In genomic region chr11:2674681-2675131, GRCh38 we compare ENCODE assay signal across 18 cellular contexts. TPM values are rescaled to one million over a fixed set of nuclear protein-coding genes. Genes with fewer than 3 reads are reported as not detected.
DNase-seq lines count a peak whose midpoint lies in the region; TF ChIP-seq lines count a peak whose summit lies in the region.
"Had no signal": no experiment of that assay in that cellular context is flagged by ENCODE, and none has a peak within 500 bp of the region (broad histone marks: within the 10 kb centered on the region; RNA-seq: fewer than 3 reads in every experiment).

No MANE protein-coding gene starts in this region.

- peak; percentile 73 for DNase-seq in SK-N-SH
- DNase-seq in esophagus muscularis mucosa (ENCODE audit: extremely low spot score): no peak
- peak; percentile 27 for DNase-seq in stomach
- DNase-seq in NCI-H2081 treated with DMSO at 0.1 percent for 48 hours (lab: John Stamatoyannopoulos, UW): no peak
- DNase-seq in GM20000 (ENCODE audit: low spot score): no peak
- no peak for DNase-seq in T-helper 2 cell
- DNase-seq in NCI-H2227 (lab: John Stamatoyannopoulos, UW; ENCODE audit: unreplicated experiment): no peak
- DNase-seq: activated CD4-positive, CD25-positive, alpha-beta regulatory T cell treated with anti-CD3 and anti-CD28 coated beads, Interleukin-2, amount 50 U/mL, for 72 hours; mesenchymal stem cell; NCI-H1436 treated with DMSO at 0.1 percent for 48 hours; NCI-H446 treated with DMSO at 0.1 percent for 48 hours; occipital lobe; stimulated activated CD4-positive, alpha-beta T cell treated with anti-CD3 and anti-CD28 coated beads, Interleukin-15, amount 100 ng/mL, for 24 hours; stimulated activated naive CD8-positive, alpha-beta T cell treated with anti-CD3 and anti-CD28 coated beads, Interleukin-15, amount 100 ng/mL, for 72 hours had no signal

- intact Hi-C loops in esophagus muscularis mucosa (cut with DNase I): no loop called here
- intact Hi-C loops in stomach (cut with DNase I; ENCODE audit: low total_unique reads): no loop called here

- no peak overlapping the region for H3K4me3 Mint-ChIP-seq in nephron
- H3K4me3 Mint-ChIP-seq: B cell; stimulated activated naive CD8-positive, alpha-beta T cell treated with anti-CD3 and anti-CD28 coated beads, Interleukin-15, amount 100 ng/mL, for 72 hours; T-helper 2 cell treated with Interferon-gamma antibody and Interleukin-4, amounts not matched to agents 5 μg/mL and 100 μg/mL, for 36 hours had no signal

- no peak overlapping the region for H2AFZ ChIP-seq in SK-N-SH (ENCODE audit: low read depth)

- H3K27me3 ChIP-seq in SK-N-SH (ENCODE audit: insufficient read depth) (no peaks in the 10 kb centered on the region), esophagus muscularis mucosa (no peaks in the 10 kb centered on the region), stomach (no peaks in the 10 kb centered on the region)

- H3K4me2 ChIP-seq in SK-N-SH: no peak overlapping the region

- no peak overlapping the region for H3K9ac ChIP-seq in SK-N-SH

- no peaks in the 10 kb centered on the region for H3K27me3 Mint-ChIP-seq in nephron (ENCODE audit: low read depth)
- H3K27me3 Mint-ChIP-seq: B cell; stimulated activated naive CD8-positive, alpha-beta T cell treated with anti-CD3 and anti-CD28 coated beads, Interleukin-15, amount 100 ng/mL, for 72 hours had no signal

- H3K4me1 ChIP-seq in SK-N-SH (ENCODE audit: control insufficient read depth in 1 of 2, insufficient read depth in 2 of 2, low read depth in 1 of 2, low read length in 1 of 2) (peaks cover 0 to 66% of the 10 kb centered on the region in 2 experiments; a peak in 2 of 4 replicates), esophagus muscularis mucosa (peaks cover 24 to 40% (median 28%) of the 10 kb centered on the region in 4 donors), stomach (peaks cover 13 to 47% (median 28%) of the 10 kb centered on the region in 4 donors)

- H3K27ac Mint-ChIP-seq in nephron: peak overlapping the region; percentile 27 to 87 (median 51)
- H3K27ac Mint-ChIP-seq: activated naive CD4-positive, alpha-beta T cell treated with anti-CD3 and anti-CD28 coated beads, Interleukin-2, amount 50 U/mL, for 72 hours; B cell; T-helper 2 cell treated with Interferon-gamma antibody and Interleukin-4, amounts not matched to agents 5 μg/mL and 100 μg/mL, for 36 hours had no signal

- 0 out of 2 replicates have a peak, but pooled peaks cover 3% of the 10 kb centered on the region for H4K20me1 ChIP-seq in SK-N-SH (ENCODE audit: insufficient read depth)

- peaks cover 26% of the 10 kb centered on the region for H3K36me3 Mint-ChIP-seq in nephron (ENCODE audit: low read depth)
- H3K36me3 Mint-ChIP-seq: activated naive CD4-positive, alpha-beta T cell treated with anti-CD3 and anti-CD28 coated beads, Interleukin-2, amount 50 U/mL, for 72 hours had no signal

- 0 out of 2 replicates have a peak, but pooled peaks have one; percentile 3 for TF ChIP-seq RAD21 in SK-N-SH (IDR thresholded peaks at IDR 0.05; ENCODE audit: low read length)

- H3K9me2 ChIP-seq in SK-N-SH: no peaks in the 10 kb centered on the region

- POLR2A ChIA-PET in SK-N-SH (lab: Yijun Ruan, JAX): interaction anchor here (0.6 to 2.2 kb wide), 4 partner anchors 10 to 211 kb away, joined by 4 to 9 read pairs (median 4); partner anchors contain the start of genes CDKN1C and KCNQ1OT1

- H3K36me3 ChIP-seq in SK-N-SH (replicated peaks in 1 of 2; ENCODE audit: control insufficient read depth in 1 of 2, insufficient read depth in 2 of 2, low read length in 1 of 2) (no peaks in the 10 kb centered on the region), esophagus muscularis mucosa (no peaks in the 10 kb centered on the region), stomach (peaks cover 0 to 7% (median 3%) of the 10 kb centered on the region in 4 donors)

- no peaks in the 10 kb centered on the region for H3F3A ChIP-seq in SK-N-SH (replicated peaks; ENCODE audit: insufficient read depth)

- TF ChIP-seq POLR2A in esophagus muscularis mucosa (IDR thresholded peaks at IDR 0.05; ENCODE audit: low read depth) (no peak), stomach (IDR thresholded peaks at IDR 0.05) (no peak)

- CTCF ChIA-PET in SK-N-SH (lab: Yijun Ruan, JAX): interaction anchor here (1.1 to 9.2 kb wide), 4 partner anchors 103 to 213 kb away, joined by 4 to 64 read pairs (median 6); no protein-coding TSS in a partner anchor

- peaks cover 74% of the 10 kb centered on the region for H3K4me1 Mint-ChIP-seq in nephron
- H3K4me1 Mint-ChIP-seq: stimulated activated naive CD8-positive, alpha-beta T cell treated with anti-CD3 and anti-CD28 coated beads, Interleukin-15, amount 100 ng/mL, for 72 hours had no signal

- peak overlapping the region in 1 of 2 experiments; percentile 89; a peak in 2 of 4 replicates for H3K27ac ChIP-seq in SK-N-SH (ENCODE audit: low read depth in 2 of 2, low read length in 1 of 2)
- H3K27ac ChIP-seq in esophagus muscularis mucosa (replicated peaks in 1 of 4): peak overlapping the region in 3 of 4 donors; percentile 44 to 55 (median 53)
- H3K27ac ChIP-seq in stomach: peak overlapping the region in 4 of 5 donors; percentile 37 to 77 (median 44)

- 61% methylated on average over 8 of the region's 8 CpGs for WGBS in SK-N-SH (ENCODE audit: low lambda C conversion rate)
- WGBS in esophagus muscularis mucosa: 50% methylated on average over 8 of the region's 8 CpGs
- 29 to 49% (median 42%) methylated on average over 8 of the region's 8 CpGs for WGBS in stomach, 5 donors

- no peaks in the 10 kb centered on the region for H3K9me3 Mint-ChIP-seq in nephron
- H3K9me3 Mint-ChIP-seq: activated naive CD4-positive, alpha-beta T cell treated with anti-CD3 and anti-CD28 coated beads, Interleukin-2, amount 50 U/mL, for 72 hours; stimulated activated naive CD8-positive, alpha-beta T cell treated with anti-CD3 and anti-CD28 coated beads, Interleukin-15, amount 100 ng/mL, for 72 hours; T-helper 2 cell treated with Interferon-gamma antibody and Interleukin-4, amounts not matched to agents 5 μg/mL and 100 μg/mL, for 36 hours had no signal

- no peak for TF ChIP-seq CTCF in SK-N-SH (IDR thresholded peaks at IDR 0.05)
- TF ChIP-seq CTCF in esophagus muscularis mucosa (IDR thresholded peaks at IDR 0.05): no peak
- no peak for TF ChIP-seq CTCF in nephron (IDR thresholded peaks at IDR 0.05; ENCODE audit: unreplicated experiment in 3 of 3)
- no peak for TF ChIP-seq CTCF in stomach (IDR thresholded peaks at IDR 0.05)
- no peak for TF ChIP-seq CTCF in GM20000 (IDR thresholded peaks at IDR 0.05; ENCODE audit: extremely low read depth, missing control alignments)

- H3K4me3 ChIP-seq in SK-N-SH (ENCODE audit: low read depth in 2 of 2, low read length in 1 of 2): no peak overlapping the region
- no peak overlapping the region for H3K4me3 ChIP-seq in esophagus muscularis mucosa
- H3K4me3 ChIP-seq in stomach: no peak overlapping the region

- H3K9me3 ChIP-seq in SK-N-SH (no peaks in the 10 kb centered on the region), esophagus muscularis mucosa (no peaks in the 10 kb centered on the region), stomach (no peaks in the 10 kb centered on the region)

- H3K79me2 ChIP-seq in SK-N-SH (ENCODE audit: insufficient read depth): peaks cover 8% of the 10 kb centered on the region

- TF ChIP-seq EP300 in SK-N-SH (IDR thresholded peaks at IDR 0.05; ENCODE audit: borderline replicate concordance in 1 of 2, low read depth in 1 of 2, low read length in 1 of 2) (no peak), esophagus muscularis mucosa (IDR thresholded peaks at IDR 0.05) (no peak), stomach (IDR thresholded peaks at IDR 0.05) (no peak)

TF ChIP-seq in SK-N-SH, 30 proteins besides CTCF, POLR2A, EP300 and RAD21:
- TF ChIP-seq MXI1 (IDR thresholded peaks at IDR 0.05; ENCODE audit: low read depth, low read length) (no peak), NRF1 (IDR thresholded peaks at IDR 0.05; ENCODE audit: low read depth, low read length) (no peak), SMC3 (IDR thresholded peaks at IDR 0.05; ENCODE audit: low read depth, low read length) (no peak), RCOR1 (IDR thresholded peaks at IDR 0.05; ENCODE audit: low read length) (0 out of 2 replicates have a peak, but pooled peaks have one; percentile 23), POLR2AphosphoS5 (IDR thresholded peaks at IDR 0.05; ENCODE audit: low read depth, low read length) (no peak), IRF3 (IDR thresholded peaks at IDR 0.05; ENCODE audit: low read depth, low read length) (no peak), FOXJ3 (CRISPR knock-in tag; IDR thresholded peaks at IDR 0.05) (no peak)

RNA-seq across cellular contexts. Expression of gene KCNQ1OT1, which starts 25.1 kb away (rescaled TPM):
- polyA plus RNA-seq in SK-N-SH (2012; rRNA removed) (0.03 and 0.05 TPM in 2 replicates), stomach (under 1 TPM; under 0.01 to 0.12 (median 0.05) TPM)
- polyA plus RNA-seq in SK-N-SH (2012; cell fraction: cytosol; rRNA removed): under 0.01 TPM in 2 replicates
- polyA plus RNA-seq in SK-N-SH (2012; cell fraction: nucleus; rRNA removed): 0.23 and 0.37 TPM in 2 replicates
- total RNA-seq in esophagus muscularis mucosa (1 to 10 TPM in 2 of 4 donors, under 1 TPM in 2; 0.66 to 2.5 (median 1.3) TPM), stomach (10 to 100 TPM in 1 of 5 donors, 1 to 10 TPM in 4; 2.2 to 15.1 (median 2.3) TPM)

Comparison
In these comparisons a context has a peak if more than half of its experiments do, and no peak if none do; other contexts are left out.
1. DNase-seq: peak in SK-N-SH (single experiment) and stomach (single experiment); none in esophagus muscularis mucosa (single experiment), NCI-H2081 treated with DMSO at 0.1 percent for 48 hours (single experiment), GM20000 (single experiment), T-helper 2 cell (0 of 5) and NCI-H2227 (single experiment).